8 cellular contexts compared by ENCODE assay signal in the genomic region with DNA sequence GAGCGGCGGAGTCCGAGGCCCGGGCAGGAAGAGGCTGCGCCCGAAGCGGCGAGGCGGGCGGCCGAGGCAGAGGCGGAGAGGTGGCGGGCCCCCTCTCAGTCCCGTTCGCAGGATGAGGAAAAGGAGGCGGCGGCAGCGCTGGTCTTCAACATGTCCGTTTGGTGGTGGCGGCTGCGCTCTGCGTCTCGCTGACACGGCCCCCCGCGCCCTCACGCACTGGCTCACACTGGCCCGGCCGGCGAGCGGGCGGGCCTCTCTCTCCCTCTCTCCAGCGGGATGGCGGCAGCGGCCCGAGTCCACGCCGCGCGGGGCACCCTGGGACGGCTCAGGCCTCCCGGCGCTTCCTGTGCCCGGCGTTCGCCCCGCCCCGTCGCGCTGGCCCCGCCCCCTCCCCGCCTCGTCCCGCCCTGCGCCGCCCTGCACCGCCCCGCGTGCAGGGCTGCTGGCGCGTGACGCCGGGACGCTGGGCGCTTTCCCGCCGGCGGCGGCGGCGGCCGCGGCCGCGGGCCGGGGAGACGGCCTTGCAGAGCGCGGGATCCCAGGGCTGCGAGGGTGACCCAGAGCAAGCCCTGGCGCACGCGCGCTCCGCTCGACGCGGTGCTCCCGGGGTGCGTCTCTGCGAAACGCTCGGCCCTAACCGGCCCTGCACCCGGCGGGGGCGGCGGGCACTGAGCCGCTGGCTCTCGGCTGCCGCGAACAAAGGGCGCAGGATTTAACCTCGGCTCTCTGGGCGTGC. TPM values are rescaled to one million over a fixed set of nuclear protein-coding genes. Genes with fewer than 3 reads are reported as not detected.
DNase-seq lines count a peak whose midpoint lies in the region; ATAC-seq, FAIRE-seq and TF ChIP-seq lines count a peak whose summit lies in the region.

A gene with protein sequence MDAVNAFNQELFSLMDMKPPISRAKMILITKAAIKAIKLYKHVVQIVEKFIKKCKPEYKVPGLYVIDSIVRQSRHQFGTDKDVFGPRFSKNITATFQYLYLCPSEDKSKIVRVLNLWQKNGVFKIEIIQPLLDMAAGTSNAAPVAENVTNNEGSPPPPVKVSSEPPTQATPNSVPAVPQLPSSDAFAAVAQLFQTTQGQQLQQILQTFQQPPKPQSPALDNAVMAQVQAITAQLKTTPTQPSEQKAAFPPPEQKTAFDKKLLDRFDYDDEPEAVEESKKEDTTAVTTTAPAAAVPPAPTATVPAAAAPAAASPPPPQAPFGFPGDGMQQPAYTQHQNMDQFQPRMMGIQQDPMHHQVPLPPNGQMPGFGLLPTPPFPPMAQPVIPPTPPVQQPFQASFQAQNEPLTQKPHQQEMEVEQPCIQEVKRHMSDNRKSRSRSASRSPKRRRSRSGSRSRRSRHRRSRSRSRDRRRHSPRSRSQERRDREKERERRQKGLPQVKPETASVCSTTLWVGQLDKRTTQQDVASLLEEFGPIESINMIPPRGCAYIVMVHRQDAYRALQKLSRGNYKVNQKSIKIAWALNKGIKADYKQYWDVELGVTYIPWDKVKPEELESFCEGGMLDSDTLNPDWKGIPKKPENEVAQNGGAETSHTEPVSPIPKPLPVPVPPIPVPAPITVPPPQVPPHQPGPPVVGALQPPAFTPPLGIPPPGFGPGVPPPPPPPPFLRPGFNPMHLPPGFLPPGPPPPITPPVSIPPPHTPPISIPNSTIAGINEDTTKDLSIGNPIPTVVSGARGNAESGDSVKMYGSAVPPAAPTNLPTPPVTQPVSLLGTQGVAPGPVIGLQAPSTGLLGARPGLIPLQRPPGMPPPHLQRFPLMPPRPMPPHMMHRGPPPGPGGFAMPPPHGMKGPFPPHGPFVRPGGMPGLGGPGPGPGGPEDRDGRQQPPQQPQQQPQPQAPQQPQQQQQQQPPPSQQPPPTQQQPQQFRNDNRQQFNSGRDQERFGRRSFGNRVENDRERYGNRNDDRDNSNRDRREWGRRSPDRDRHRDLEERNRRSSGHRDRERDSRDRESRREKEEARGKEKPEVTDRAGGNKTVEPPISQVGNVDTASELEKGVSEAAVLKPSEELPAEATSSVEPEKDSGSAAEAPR (minus strand): TSS at position 317 of the 736 bp plus-strand sequence. CDS start 426 bp downstream, outside the sequence.

- H3K9ac ChIP-seq in KMS-11, result peak within 1 kb of the TSS; percentile 97
- peak within 1 kb of the TSS; percentile 93 for H3K9ac ChIP-seq in fibroblast of lung (ENCODE audit: insufficient read depth, low read length)

- H4K20me1 ChIP-seq in KMS-11 (ENCODE audit: insufficient read depth) (peaks cover 39% of the 10 kb centered on the region), fibroblast of lung (ENCODE audit: control insufficient read depth, extremely low read depth, insufficient read depth, low read length) (peaks cover 4% of the 10 kb centered on the region)

- H3K27ac ChIP-seq in KMS-11, result peak within 1 kb of the TSS; percentile 94
- peak within 1 kb of the TSS; percentile 94 for H3K27ac ChIP-seq in fibroblast of lung (ENCODE audit: insufficient read depth, low read length)

- H3K36me3 ChIP-seq in KMS-11 (ENCODE audit: insufficient read depth) (no peaks in the 10 kb centered on the region), fibroblast of lung (ENCODE audit: control insufficient read depth, insufficient read depth, low read length) (no peaks in the 10 kb centered on the region)

- TF ChIP-seq CTCF in KMS-11 (conservative IDR thresholded peaks at IDR 0.05; ENCODE audit: low read depth, low read length), result no peak
- no peak for TF ChIP-seq CTCF in fibroblast of lung (conservative IDR thresholded peaks at IDR 0.05 in 1 of 2, IDR thresholded peaks at IDR 0.05 in 1 of 2; ENCODE audit: low read depth in 1 of 2, low read length in 2 of 2)

- peak within 1 kb of the TSS; percentile 84 for H3K4me2 ChIP-seq in KMS-11
- H3K4me2 ChIP-seq in fibroblast of lung (ENCODE audit: extremely low read depth, insufficient read depth, low read length), result peak within 1 kb of the TSS; percentile 87

- FAIRE-seq in RCC 7860 (lab: Jason Lieb, UNC), result no peak

- ATAC-seq in GM21825 (IDR thresholded peaks at IDR 0.05; ENCODE audit: unreplicated experiment), result peak; percentile 79
- ATAC-seq in activated T-helper 17 cell treated with anti-CD3 and anti-CD28 coated beads, Interleukin-2, amount 50 U/mL, for 72 hours (replicated peaks), result peak; percentile 90
- peak; percentile 79 to 80 for ATAC-seq in naive thymus-derived CD8-positive, alpha-beta T cell
- ATAC-seq in stimulated activated naive B cell treated with anti-CD40 and anti-IgM and Interleukin-4, amounts not matched to agents 10 μg/mL and 1 μg/mL and 100 μg/mL, for 72 hours (replicated peaks), result peak; percentile 81 to 83

- peaks cover 48% of the 10 kb centered on the region for H3K79me2 ChIP-seq in KMS-11 (ENCODE audit: insufficient read depth, low read depth)
- peaks cover 48% of the 10 kb centered on the region for H3K79me2 ChIP-seq in fibroblast of lung (ENCODE audit: control insufficient read depth, insufficient read depth, low read length)

- H3K27me3 ChIP-seq in KMS-11 (ENCODE audit: insufficient read depth, low read depth), result no peaks in the 10 kb centered on the region
- no peaks in the 10 kb centered on the region for H3K27me3 ChIP-seq in fibroblast of lung (ENCODE audit: control insufficient read depth, insufficient read depth, low read length)

- H3K4me1 ChIP-seq in KMS-11 (ENCODE audit: low read depth, poor library complexity, severe bottlenecking) (peaks cover 42% of the 10 kb centered on the region), fibroblast of lung (ENCODE audit: control insufficient read depth, extremely low read depth, insufficient read depth, low read length) (peaks cover 18% of the 10 kb centered on the region)

- H3K36me3 Mint-ChIP-seq in activated T-helper 17 cell treated with anti-CD3 and anti-CD28 coated beads, Interleukin-2, amount 50 U/mL, for 72 hours (ENCODE audit: low read depth), result peaks cover 8% of the 10 kb centered on the region
- H3K36me3 Mint-ChIP-seq in naive thymus-derived CD8-positive, alpha-beta T cell, result no peaks in the 10 kb centered on the region
- H3K36me3 Mint-ChIP-seq in stimulated activated naive B cell treated with anti-CD40 and anti-IgM and Interleukin-4, amounts not matched to agents 10 μg/mL and 1 μg/mL and 100 μg/mL, for 72 hours, result no peaks in the 10 kb centered on the region

- peak within 1 kb of the TSS; percentile 81 for H2AFZ ChIP-seq in KMS-11 (ENCODE audit: low read depth)
- H2AFZ ChIP-seq in fibroblast of lung (ENCODE audit: low read length), result peak within 1 kb of the TSS; percentile 77

- no peaks in the 10 kb centered on the region for H3K9me3 Mint-ChIP-seq in activated T-helper 17 cell treated with anti-CD3 and anti-CD28 coated beads, Interleukin-2, amount 50 U/mL, for 72 hours
- H3K9me3 Mint-ChIP-seq in naive thymus-derived CD8-positive, alpha-beta T cell, result no peaks in the 10 kb centered on the region
- H3K9me3 Mint-ChIP-seq in stimulated activated naive B cell treated with anti-CD40 and anti-IgM and Interleukin-4, amounts not matched to agents 10 μg/mL and 1 μg/mL and 100 μg/mL, for 72 hours, result no peaks in the 10 kb centered on the region

- no peaks in the 10 kb centered on the region for H3K4me1 Mint-ChIP-seq in activated T-helper 17 cell treated with anti-CD3 and anti-CD28 coated beads, Interleukin-2, amount 50 U/mL, for 72 hours
- peaks cover 0 to 26% (median 11%) of the 10 kb centered on the region in 4 donors for H3K4me1 Mint-ChIP-seq in naive thymus-derived CD8-positive, alpha-beta T cell
- H3K4me1 Mint-ChIP-seq in stimulated activated naive B cell treated with anti-CD40 and anti-IgM and Interleukin-4, amounts not matched to agents 10 μg/mL and 1 μg/mL and 100 μg/mL, for 72 hours, result peaks cover 0 to 20% of the 10 kb centered on the region in 2 donors

- peak within 1 kb of the TSS; percentile 62 for H3K27ac Mint-ChIP-seq in activated T-helper 17 cell treated with anti-CD3 and anti-CD28 coated beads, Interleukin-2, amount 50 U/mL, for 72 hours
- H3K27ac Mint-ChIP-seq in naive thymus-derived CD8-positive, alpha-beta T cell, result peak within 1 kb of the TSS; percentile 49 to 96 (median 86)
- H3K27ac Mint-ChIP-seq in stimulated activated naive B cell treated with anti-CD40 and anti-IgM and Interleukin-4, amounts not matched to agents 10 μg/mL and 1 μg/mL and 100 μg/mL, for 72 hours, result peak within 1 kb of the TSS; percentile 89

- POLR2A ChIA-PET in naive thymus-derived CD8-positive, alpha-beta T cell (lab: Charles Lee), result interaction anchor here (0.6 to 1.0 kb wide), 4 partner anchors 9 to 837 kb away, joined by 3 to 4 read pairs (median 4); no protein-coding TSS in a partner anchor

- no peaks in the 10 kb centered on the region for H3K9me3 ChIP-seq in fibroblast of lung (ENCODE audit: control insufficient read depth, insufficient read depth, low read depth, low read length)

- no peak within 1 kb of the TSS for H3K4me3 Mint-ChIP-seq in activated T-helper 17 cell treated with anti-CD3 and anti-CD28 coated beads, Interleukin-2, amount 50 U/mL, for 72 hours
- H3K4me3 Mint-ChIP-seq in naive thymus-derived CD8-positive, alpha-beta T cell, result peak within 1 kb of the TSS in 7 of 10 donors; percentile 52 to 94 (median 89)
- peak within 1 kb of the TSS in 1 of 2 donors; percentile 81 for H3K4me3 Mint-ChIP-seq in stimulated activated naive B cell treated with anti-CD40 and anti-IgM and Interleukin-4, amounts not matched to agents 10 μg/mL and 1 μg/mL and 100 μg/mL, for 72 hours

- peak; percentile 98 for DNase-seq in Daoy (ENCODE audit: low read depth)
- peak; percentile 72 for DNase-seq in RCC 7860 (ENCODE audit: low spot score)
- peak; percentile 87 to 88 for DNase-seq in fibroblast of lung (ENCODE audit: low read depth in 2 of 2)
- peak; percentile 44 to 84 (median 80) for DNase-seq in naive thymus-derived CD8-positive, alpha-beta T cell
- DNase-seq in stimulated activated naive B cell treated with anti-CD40 and anti-IgM and Interleukin-4, amounts not matched to agents 10 μg/mL and 1 μg/mL and 100 μg/mL, for 72 hours, result peak; percentile 83

- H3K4me3 ChIP-seq in KMS-11 (IDR thresholded peaks at IDR 0.05; ENCODE audit: insufficient read depth, low read depth, low read length) (no peak within 1 kb of the TSS), fibroblast of lung (replicated peaks in 1 of 4; ENCODE audit: control extremely low read depth in 1 of 4, insufficient read depth in 1 of 4, low read depth in 3 of 4, low read length in 4 of 4) (peak within 1 kb of the TSS; percentile 70 to 92 (median 81))

- H3K27me3 Mint-ChIP-seq in activated T-helper 17 cell treated with anti-CD3 and anti-CD28 coated beads, Interleukin-2, amount 50 U/mL, for 72 hours, result no peaks in the 10 kb centered on the region
- H3K27me3 Mint-ChIP-seq in naive thymus-derived CD8-positive, alpha-beta T cell, result no peaks in the 10 kb centered on the region
- no peaks in the 10 kb centered on the region for H3K27me3 Mint-ChIP-seq in stimulated activated naive B cell treated with anti-CD40 and anti-IgM and Interleukin-4, amounts not matched to agents 10 μg/mL and 1 μg/mL and 100 μg/mL, for 72 hours

RNA-seq across cellular contexts. Expression of the gene that starts here (rescaled TPM):
- total RNA-seq in Daoy (2014; rRNA removed; shearing (Covaris generic)), result 5.0 and 5.8 TPM in 2 replicates
- total RNA-seq in activated T-helper 17 cell treated with anti-CD3 and anti-CD28 coated beads, Interleukin-2, amount 50 U/mL, for 72 hours, result 10 to 100 TPM; 33.0 to 46.7 TPM
- total RNA-seq in fibroblast of lung, result 3.9 and 5.6 TPM in 2 replicates
- 7.5 and 12.5 TPM in 2 replicates for polyA plus RNA-seq in fibroblast of lung
- polyA plus RNA-seq in fibroblast of lung (2012), result 12.5 and 15.7 TPM in 2 replicates
- polyA minus RNA-seq in fibroblast of lung (ENCODE audit: low replicate concordance), result 19.7 and 23.8 TPM in 2 replicates
- 10 to 100 TPM; 59.2 to 67.1 TPM for total RNA-seq in naive thymus-derived CD8-positive, alpha-beta T cell
- polyA plus RNA-seq in naive thymus-derived CD8-positive, alpha-beta T cell, result 10 to 100 TPM; 12.2 to 29.0 (median 21.1) TPM
